ENCODE assay signal across 16 cellular contexts in the genomic region with DNA sequence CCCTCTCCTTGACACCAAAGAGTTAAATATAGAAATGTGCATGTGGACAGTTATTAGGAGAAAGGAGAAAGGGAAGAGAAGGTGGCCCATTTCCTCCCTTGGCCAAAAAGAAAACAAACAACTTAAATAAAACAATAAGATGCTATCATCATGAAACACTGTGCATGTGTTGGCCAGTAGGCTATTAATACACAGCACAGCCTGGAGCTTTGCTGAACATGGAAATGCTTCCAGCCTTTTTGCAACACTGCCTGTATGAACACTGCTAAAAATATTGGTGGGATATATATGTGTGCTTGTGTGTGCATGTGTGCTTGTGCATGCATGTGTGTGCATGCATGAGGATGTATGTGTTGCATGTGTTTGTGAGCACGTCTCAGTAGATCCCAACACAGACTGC.
DNase-seq lines count a peak whose midpoint lies in the region; ATAC-seq and TF ChIP-seq lines count a peak whose summit lies in the region.
"Had no signal": no experiment of that assay in that cellular context is flagged by ENCODE, and none has a peak within 500 bp of the region (broad histone marks: within the 10 kb centered on the region; RNA-seq: fewer than 3 reads in every experiment).

No MANE protein-coding gene starts in this region.

- WGBS in esophagus squamous epithelium, 2 donors, result 12 to 38% methylated on average over 1 of the region's 1 CpG

- H3K27ac Mint-ChIP-seq in activated CD4-positive, alpha-beta T cell treated with anti-CD3 and anti-CD28 coated beads for 36 hours, result no peak overlapping the region

- H3K36me3 ChIP-seq in right atrium auricular region, result no peaks in the 10 kb centered on the region
- no peaks in the 10 kb centered on the region for H3K36me3 ChIP-seq in esophagus squamous epithelium
- no peaks in the 10 kb centered on the region for H3K36me3 ChIP-seq in neutrophil
- H3K36me3 ChIP-seq: Peyer's patch had no signal

- no peaks in the 10 kb centered on the region for H3K36me3 Mint-ChIP-seq in activated CD4-positive, alpha-beta T cell treated with anti-CD3 and anti-CD28 coated beads for 36 hours (ENCODE audit: low read depth)

- peaks cover 5% of the 10 kb centered on the region for H3K9me3 Mint-ChIP-seq in activated CD4-positive, alpha-beta T cell treated with anti-CD3 and anti-CD28 coated beads for 36 hours (ENCODE audit: low read depth)

- DNase-seq in right atrium auricular region (ENCODE audit: low spot score) (no peak), cardiac septum (ENCODE audit: low spot score) (no peak), esophagus squamous epithelium (lab: John Stamatoyannopoulos, UW) (no peak), nucleus accumbens (lab: John Stamatoyannopoulos, UW) (no peak)
- no peak for DNase-seq in activated CD4-positive, alpha-beta T cell treated with anti-CD3 and anti-CD28 coated beads for 36 hours
- DNase-seq: ACHN; activated gamma-delta T cell; EL; kidney glomerular epithelial cell; NCI-H187 treated with DMSO at 0.1 percent for 48 hours; Peyer's patch; stimulated activated CD8-positive, alpha-beta memory T cell treated with anti-CD3 and anti-CD28 coated beads, Interleukin-4, amount 100 ng/mL, for 48 hours had no signal

- POLR2A ChIA-PET in activated CD4-positive, alpha-beta T cell treated with anti-CD3 and anti-CD28 coated beads for 36 hours (lab: Charles Lee), result no interaction called here

- H3K4me1 ChIP-seq in right atrium auricular region, result peaks cover 0 to 39% of the 10 kb centered on the region in 2 donors
- H3K4me1 ChIP-seq in esophagus squamous epithelium, result peaks cover 31 to 54% (median 45%) of the 10 kb centered on the region in 3 donors
- peaks cover 66 to 77% of the 10 kb centered on the region in 2 experiments for H3K4me1 ChIP-seq in neutrophil (ENCODE audit: control insufficient read depth in 1 of 2, insufficient read depth in 1 of 2, low read depth in 1 of 2, low read length in 1 of 2)

- H3K27ac ChIP-seq in right atrium auricular region (peak overlapping the region; percentile 20 to 64), esophagus squamous epithelium (peak overlapping the region; percentile 76 to 88 (median 88)), neutrophil (peak overlapping the region; percentile 85)

- no peaks in the 10 kb centered on the region for H3K27me3 ChIP-seq in right atrium auricular region
- no peaks in the 10 kb centered on the region for H3K27me3 ChIP-seq in esophagus squamous epithelium
- H3K27me3 ChIP-seq in neutrophil, result no peaks in the 10 kb centered on the region
- H3K27me3 ChIP-seq: hepatocyte, Peyer's patch had no signal

- TF ChIP-seq CTCF in right atrium auricular region (IDR thresholded peaks at IDR 0.05) (no peak), esophagus squamous epithelium (IDR thresholded peaks at IDR 0.05) (no peak), neutrophil (IDR thresholded peaks at IDR 0.05) (no peak)

- no peak overlapping the region for H3K4me3 Mint-ChIP-seq in activated CD4-positive, alpha-beta T cell treated with anti-CD3 and anti-CD28 coated beads for 36 hours

- H3K4me1 Mint-ChIP-seq in activated CD4-positive, alpha-beta T cell treated with anti-CD3 and anti-CD28 coated beads for 36 hours, result peaks cover 25% of the 10 kb centered on the region

- no peak for TF ChIP-seq POLR2A in esophagus squamous epithelium (IDR thresholded peaks at IDR 0.05)

- CTCF ChIA-PET in activated CD4-positive, alpha-beta T cell treated with anti-CD3 and anti-CD28 coated beads for 36 hours (lab: Charles Lee), result no interaction called here

- H3K9me3 ChIP-seq in right atrium auricular region (no peaks in the 10 kb centered on the region), esophagus squamous epithelium (peaks cover 0 to 4% (median 3%) of the 10 kb centered on the region in 3 donors), neutrophil (no peaks in the 10 kb centered on the region)
- H3K9me3 ChIP-seq: Peyer's patch had no signal

- H3K4me3 ChIP-seq in right atrium auricular region (no peak overlapping the region), esophagus squamous epithelium (no peak overlapping the region), neutrophil (ENCODE audit: low read depth in 1 of 2, low read length in 1 of 2) (peak overlapping the region in 1 of 2 experiments; percentile 61)
- H3K4me3 ChIP-seq: hepatocyte, Peyer's patch had no signal

- H3K27me3 Mint-ChIP-seq in activated CD4-positive, alpha-beta T cell treated with anti-CD3 and anti-CD28 coated beads for 36 hours, result peaks cover 3% of the 10 kb centered on the region

- no peak for ATAC-seq in HG03460 (IDR thresholded peaks at IDR 0.05; ENCODE audit: unreplicated experiment)
- ATAC-seq in activated CD4-positive, alpha-beta T cell treated with anti-CD3 and anti-CD28 coated beads for 36 hours, result no peak
- ATAC-seq in HG03432 (IDR thresholded peaks at IDR 0.05; ENCODE audit: unreplicated experiment), result no peak

- intact Hi-C loops in cardiac septum (cut with DNase I), result no loop called here
- intact Hi-C loops in esophagus squamous epithelium (cut with DNase I), result loop anchor here (10.0 kb wide), 1 partner anchor 556 kb away; no protein-coding TSS in a partner anchor
- intact Hi-C loops in activated CD4-positive, alpha-beta T cell treated with anti-CD3 and anti-CD28 coated beads for 36 hours (cut with DNase I, micrococcal nuclease), result loop anchor here in 1 of 2 experiments (10.0 kb wide), 1 partner anchor 106 kb away; no protein-coding TSS in a partner anchor
